In genomic region chr5:160543395-160543794, GRCh38 we compare ENCODE assay signal across 19 cellular contexts.
DNase-seq lines count a peak whose midpoint lies in the region; ATAC-seq and FAIRE-seq lines count a peak whose summit lies in the region.
"Had no signal": no experiment of that assay in that cellular context is flagged by ENCODE, and none has a peak within 500 bp of the region (broad histone marks: within the 10 kb centered on the region; RNA-seq: fewer than 3 reads in every experiment).

No MANE protein-coding gene starts in this region.

- H3K4me1 Mint-ChIP-seq in activated T-cell treated with anti-CD3 and anti-CD28 coated beads, Interleukin-2, amount 50 U/mL, for 72 hours (ENCODE audit: low read depth) = peaks cover 67% of the 10 kb centered on the region
- H3K4me1 Mint-ChIP-seq in activated naive CD8-positive, alpha-beta T cell treated with anti-CD3 and anti-CD28 coated beads, Interleukin-2, amount 50 U/mL, for 24 hours = peaks cover 25% of the 10 kb centered on the region
- H3K4me1 Mint-ChIP-seq in stimulated activated effector memory CD8-positive, alpha-beta T cell treated with anti-CD3 and anti-CD28 coated beads, Interleukin-12 subunit alpha, Interleukin-12 subunit beta, amount 100 ng/mL, for 72 hours = no peaks in the 10 kb centered on the region
- H3K4me1 Mint-ChIP-seq: CD8-positive, alpha-beta memory T cell had no signal

- H3K36me3 Mint-ChIP-seq in activated T-cell treated with anti-CD3 and anti-CD28 coated beads, Interleukin-2, amount 50 U/mL, for 72 hours (ENCODE audit: insufficient read depth in 2 of 2) = peaks cover 7 to 12% of the 10 kb centered on the region in 2 donors
- no peaks in the 10 kb centered on the region for H3K36me3 Mint-ChIP-seq in activated naive CD8-positive, alpha-beta T cell treated with anti-CD3 and anti-CD28 coated beads, Interleukin-2, amount 50 U/mL, for 24 hours (ENCODE audit: low read depth)
- no peaks in the 10 kb centered on the region for H3K36me3 Mint-ChIP-seq in stimulated activated effector memory CD8-positive, alpha-beta T cell treated with anti-CD3 and anti-CD28 coated beads, Interleukin-12 subunit alpha, Interleukin-12 subunit beta, amount 100 ng/mL, for 72 hours
- H3K36me3 Mint-ChIP-seq: CD8-positive, alpha-beta memory T cell had no signal

- peak overlapping the region; percentile 27 to 53 for H3K4me3 Mint-ChIP-seq in activated T-cell treated with anti-CD3 and anti-CD28 coated beads, Interleukin-2, amount 50 U/mL, for 72 hours
- no peak overlapping the region for H3K4me3 Mint-ChIP-seq in activated naive CD8-positive, alpha-beta T cell treated with anti-CD3 and anti-CD28 coated beads, Interleukin-2, amount 50 U/mL, for 24 hours
- H3K4me3 Mint-ChIP-seq in stimulated activated effector memory CD8-positive, alpha-beta T cell treated with anti-CD3 and anti-CD28 coated beads, Interleukin-12 subunit alpha, Interleukin-12 subunit beta, amount 100 ng/mL, for 72 hours = no peak overlapping the region
- H3K4me3 Mint-ChIP-seq: CD8-positive, alpha-beta memory T cell had no signal

- H3K27me3 Mint-ChIP-seq in activated T-cell treated with anti-CD3 and anti-CD28 coated beads, Interleukin-2, amount 50 U/mL, for 72 hours (ENCODE audit: low read depth) = peaks cover 33% of the 10 kb centered on the region
- H3K27me3 Mint-ChIP-seq in activated naive CD8-positive, alpha-beta T cell treated with anti-CD3 and anti-CD28 coated beads, Interleukin-2, amount 50 U/mL, for 24 hours = peaks cover 21% of the 10 kb centered on the region

- peak; percentile 58 for FAIRE-seq in RCC 7860 (lab: Jason Lieb, UNC)
- FAIRE-seq: D721Med, H54 had no signal

- no peak for DNase-seq in activated T-cell treated with anti-CD3 and anti-CD28 coated beads, Interleukin-2, amount 50 U/mL, for 72 hours
- DNase-seq in activated T-cell treated with anti-CD3 and anti-CD28 coated beads, Interleukin-2, amount 50 U/mL, for 1 hour = no peak
- no peak for DNase-seq in RCC 7860 (ENCODE audit: low spot score)
- DNase-seq in activated naive CD8-positive, alpha-beta T cell treated with anti-CD3 and anti-CD28 coated beads, Interleukin-2, amount 50 U/mL, for 24 hours = no peak
- no peak for DNase-seq in stimulated activated effector memory CD8-positive, alpha-beta T cell treated with anti-CD3 and anti-CD28 coated beads, Interleukin-12 subunit alpha, Interleukin-12 subunit beta, amount 100 ng/mL, for 72 hours (ENCODE audit: low spot score in 2 of 2)
- DNase-seq: ACHN; C1 segment of cervical spinal cord; CD8-positive, alpha-beta memory T cell; DMS79; KG1; NCI-H1417 treated with DMSO at 0.1 percent for 48 hours; NCI-H187 treated with DMSO at 0.1 percent for 48 hours; NCI-H226; NCI-H524; OCI-M1 had no signal

- peaks cover 7 to 8% of the 10 kb centered on the region in 2 donors for H3K9me3 Mint-ChIP-seq in activated T-cell treated with anti-CD3 and anti-CD28 coated beads, Interleukin-2, amount 50 U/mL, for 72 hours
- peaks cover 8% of the 10 kb centered on the region for H3K9me3 Mint-ChIP-seq in activated naive CD8-positive, alpha-beta T cell treated with anti-CD3 and anti-CD28 coated beads, Interleukin-2, amount 50 U/mL, for 24 hours
- H3K9me3 Mint-ChIP-seq in stimulated activated effector memory CD8-positive, alpha-beta T cell treated with anti-CD3 and anti-CD28 coated beads, Interleukin-12 subunit alpha, Interleukin-12 subunit beta, amount 100 ng/mL, for 72 hours = no peaks in the 10 kb centered on the region

- peak; percentile 24 to 25 for ATAC-seq in activated T-cell treated with anti-CD3 and anti-CD28 coated beads, Interleukin-2, amount 50 U/mL, for 72 hours (replicated peaks in 1 of 2)
- ATAC-seq in activated naive CD8-positive, alpha-beta T cell treated with anti-CD3 and anti-CD28 coated beads, Interleukin-2, amount 50 U/mL, for 24 hours = peak; percentile 31
- ATAC-seq in stimulated activated effector memory CD8-positive, alpha-beta T cell treated with anti-CD3 and anti-CD28 coated beads, Interleukin-12 subunit alpha, Interleukin-12 subunit beta, amount 100 ng/mL, for 72 hours = peak; percentile 37
- ATAC-seq in HG03097 (IDR thresholded peaks at IDR 0.05; ENCODE audit: low FRiP score, unreplicated experiment) (no peak), HG02852 (IDR thresholded peaks at IDR 0.05; ENCODE audit: unreplicated experiment) (no peak)

- peak overlapping the region; percentile 26 for H3K27ac Mint-ChIP-seq in activated T-cell treated with anti-CD3 and anti-CD28 coated beads, Interleukin-2, amount 50 U/mL, for 72 hours
- peak overlapping the region; percentile 18 for H3K27ac Mint-ChIP-seq in activated naive CD8-positive, alpha-beta T cell treated with anti-CD3 and anti-CD28 coated beads, Interleukin-2, amount 50 U/mL, for 24 hours
- H3K27ac Mint-ChIP-seq in stimulated activated effector memory CD8-positive, alpha-beta T cell treated with anti-CD3 and anti-CD28 coated beads, Interleukin-12 subunit alpha, Interleukin-12 subunit beta, amount 100 ng/mL, for 72 hours = no peak overlapping the region
- H3K27ac Mint-ChIP-seq: CD8-positive, alpha-beta memory T cell had no signal

Comparison
In these comparisons a context has a peak if more than half of its experiments do, and no peak if none do; other contexts are left out.
1. ATAC-seq: peak in activated T-cell treated with anti-CD3 and anti-CD28 coated beads, Interleukin-2, amount 50 U/mL, for 72 hours (2 of 2), activated naive CD8-positive, alpha-beta T cell treated with anti-CD3 and anti-CD28 coated beads, Interleukin-2, amount 50 U/mL, for 24 hours (single experiment) and stimulated activated effector memory CD8-positive, alpha-beta T cell treated with anti-CD3 and anti-CD28 coated beads, Interleukin-12 subunit alpha, Interleukin-12 subunit beta, amount 100 ng/mL, for 72 hours (single experiment); none in HG03097 (single experiment) and HG02852 (single experiment).
2. H3K4me3 Mint-ChIP-seq: peak in activated T-cell treated with anti-CD3 and anti-CD28 coated beads, Interleukin-2, amount 50 U/mL, for 72 hours (2 of 2); none in activated naive CD8-positive, alpha-beta T cell treated with anti-CD3 and anti-CD28 coated beads, Interleukin-2, amount 50 U/mL, for 24 hours (single experiment) and stimulated activated effector memory CD8-positive, alpha-beta T cell treated with anti-CD3 and anti-CD28 coated beads, Interleukin-12 subunit alpha, Interleukin-12 subunit beta, amount 100 ng/mL, for 72 hours (single experiment).